ENCODE assay signal across 17 cellular contexts in genomic region chr10:12564173-12564572, GRCh38.
A peak's percentile ranks its signal among the peaks of the same experiment; 100 is the strongest.
DNase-seq lines count a peak whose midpoint lies in the region; ATAC-seq and TF ChIP-seq lines count a peak whose summit lies in the region.
"Had no signal": no experiment of that assay in that cellular context is flagged by ENCODE, and none has a peak within 500 bp of the region (broad histone marks: within the 10 kb centered on the region; RNA-seq: fewer than 3 reads in every experiment).

No MANE protein-coding gene starts in this region.

- H3K4me1 ChIP-seq in CD8-positive, alpha-beta T cell (ENCODE audit: insufficient read depth, low read length), result peaks cover 5% of the 10 kb centered on the region
- H3K4me1 ChIP-seq in adipocyte (ENCODE audit: control insufficient read depth, insufficient read depth, low read length), result peaks cover 15% of the 10 kb centered on the region

- H3K9me3 ChIP-seq in CD8-positive, alpha-beta T cell (ENCODE audit: low read length), result no peaks in the 10 kb centered on the region
- H3K9me3 ChIP-seq in adipocyte (ENCODE audit: control insufficient read depth, low read length), result no peaks in the 10 kb centered on the region

- no peaks in the 10 kb centered on the region for H3K27me3 ChIP-seq in CD8-positive, alpha-beta T cell (ENCODE audit: insufficient read depth, low read length)
- no peaks in the 10 kb centered on the region for H3K27me3 ChIP-seq in adipocyte (replicated peaks; ENCODE audit: control insufficient read depth, insufficient read depth, low read length)
- H3K27me3 ChIP-seq: brain microvascular endothelial cell had no signal

- H3K27ac Mint-ChIP-seq in CD8-positive, alpha-beta T cell, result peak overlapping the region; percentile 45
- H3K27ac Mint-ChIP-seq: type B pancreatic cell had no signal

- H3K27ac ChIP-seq in CD8-positive, alpha-beta T cell (ENCODE audit: low read depth, low read length), result no peak overlapping the region
- H3K27ac ChIP-seq: brain microvascular endothelial cell, C4-2B had no signal

- H3K9ac ChIP-seq in adipocyte (ENCODE audit: low read length), result no peak overlapping the region

- H3K27me3 Mint-ChIP-seq in CD8-positive, alpha-beta T cell (ENCODE audit: low read depth), result no peaks in the 10 kb centered on the region
- H3K27me3 Mint-ChIP-seq: type B pancreatic cell had no signal

- no peak for DNase-seq in CD8-positive, alpha-beta T cell
- peak; percentile 45 for DNase-seq in HT1080 (ENCODE audit: low read depth)
- DNase-seq in adipocyte (ENCODE audit: low read depth), result peak; percentile 32
- peak; percentile 11 for DNase-seq in hepatic stellate cell (ENCODE audit: low spot score)
- no peak for DNase-seq in NCI-H774 (lab: John Stamatoyannopoulos, UW)
- DNase-seq in NCI-H226, result no peak
- DNase-seq: activated CD4-positive, alpha-beta T cell treated with anti-CD3 and anti-CD28 coated beads, Interleukin-2, amount 50 U/mL, for 4 hours; brain microvascular endothelial cell; DMS53; MM.1S; NCI-H1930; NCI-H510A treated with DMSO at 0.1 percent for 48 hours; OCI-M1; stimulated activated CD4-positive, alpha-beta T cell treated with anti-CD3 and anti-CD28 coated beads, Interleukin-2, amount 100 ng/mL, for 48 hours had no signal

- POLR2A ChIA-PET in CD8-positive, alpha-beta T cell (lab: Charles Lee), result no interaction called here

- TF ChIP-seq CTCF in CD8-positive, alpha-beta T cell (IDR thresholded peaks at IDR 0.05), result no peak

- no peak overlapping the region for H3K4me3 Mint-ChIP-seq in CD8-positive, alpha-beta T cell
- H3K4me3 Mint-ChIP-seq: type B pancreatic cell had no signal

- peaks cover 2% of the 10 kb centered on the region for H3K36me3 Mint-ChIP-seq in CD8-positive, alpha-beta T cell
- H3K36me3 Mint-ChIP-seq: type B pancreatic cell had no signal

- H3K4me3 ChIP-seq in CD8-positive, alpha-beta T cell (ENCODE audit: low read depth, low read length), result no peak overlapping the region
- H3K4me3 ChIP-seq in adipocyte (ENCODE audit: low read length), result no peak overlapping the region

- H3K36me3 ChIP-seq in CD8-positive, alpha-beta T cell (ENCODE audit: insufficient read depth, low read length), result no peaks in the 10 kb centered on the region
- no peaks in the 10 kb centered on the region for H3K36me3 ChIP-seq in adipocyte (ENCODE audit: control insufficient read depth, insufficient read depth, low read length, severe bottlenecking)
- H3K36me3 ChIP-seq: brain microvascular endothelial cell had no signal

- H3K4me1 Mint-ChIP-seq in CD8-positive, alpha-beta T cell (ENCODE audit: low read depth), result peaks cover 20% of the 10 kb centered on the region

- intact Hi-C loops in CD8-positive, alpha-beta T cell (cut with DNase I, micrococcal nuclease), result no loop called here

- ATAC-seq in CD8-positive, alpha-beta T cell, result no peak
- no peak for ATAC-seq in GM18909 (IDR thresholded peaks at IDR 0.05; ENCODE audit: poor library complexity, unreplicated experiment)

- H3K9me3 Mint-ChIP-seq in CD8-positive, alpha-beta T cell, result no peaks in the 10 kb centered on the region
- H3K9me3 Mint-ChIP-seq: type B pancreatic cell had no signal

- CTCF ChIA-PET in CD8-positive, alpha-beta T cell (lab: Charles Lee), result no interaction called here

Comparison
In these comparisons a context has a peak if more than half of its experiments do, and no peak if none do; other contexts are left out.
1. DNase-seq: peak in HT1080 (single experiment), adipocyte (single experiment) and hepatic stellate cell (single experiment); none in CD8-positive, alpha-beta T cell (0 of 7), NCI-H774 (single experiment) and NCI-H226 (single experiment).